ENCODE assay signal across 9 cellular contexts in genomic region chr19:33300016-33300981, GRCh38. TPM values are rescaled to one million over a fixed set of nuclear protein-coding genes. Genes with fewer than 3 reads are reported as not detected.
A peak's percentile ranks its signal among the peaks of the same experiment; 100 is the strongest.
DNase-seq lines count a peak whose midpoint lies in the region; ATAC-seq and TF ChIP-seq lines count a peak whose summit lies in the region.
"Had no signal": no experiment of that assay in that cellular context is flagged by ENCODE, and none has a peak within 500 bp of the region (broad histone marks: within the 10 kb centered on the region; RNA-seq: fewer than 3 reads in every experiment).

No MANE protein-coding gene starts in this region.

- no peak for TF ChIP-seq EP300 in tibial nerve (IDR thresholded peaks at IDR 0.05)

- H3K36me3 ChIP-seq in colonic mucosa (no peaks in the 10 kb centered on the region), mucosa of rectum (ENCODE audit: control insufficient read depth in 2 of 2, insufficient read depth in 2 of 2, low read length in 2 of 2) (peaks cover 0 to 2% of the 10 kb centered on the region in 2 donors), tibial nerve (no peaks in the 10 kb centered on the region)
- H3K36me3 ChIP-seq: WERI-Rb-1 had no signal

- intact Hi-C loops in colonic mucosa (cut with DNase I): loop anchor here (10.0 kb wide), 1 partner anchor 105 kb away; no protein-coding TSS in a partner anchor

- DNase-seq in SIG-M5 treated with dmso at 0.1 percent for 504 hours (lab: John Stamatoyannopoulos, UW; ENCODE audit: unreplicated experiment) (peak; percentile 44), SIG-M5 (lab: John Stamatoyannopoulos, UW) (no peak), colonic mucosa (no peak), tibial nerve (ENCODE audit: low spot score in 2 of 2) (no peak), NCI-H82 treated with DMSO at 0.1 percent for 48 hours (lab: John Stamatoyannopoulos, UW; ENCODE audit: unreplicated experiment) (no peak), NCI-H748 (lab: John Stamatoyannopoulos, UW; ENCODE audit: unreplicated experiment) (no peak)

- H3K9me3 ChIP-seq in colonic mucosa (no peaks in the 10 kb centered on the region), mucosa of rectum (ENCODE audit: control insufficient read depth in 2 of 2, low read length in 2 of 2) (no peaks in the 10 kb centered on the region), tibial nerve (no peaks in the 10 kb centered on the region)

- no peaks in the 10 kb centered on the region for H3K27me3 ChIP-seq in colonic mucosa
- peaks cover 0 to 3% of the 10 kb centered on the region in 2 donors for H3K27me3 ChIP-seq in mucosa of rectum (ENCODE audit: control insufficient read depth in 2 of 2, insufficient read depth in 2 of 2, low read length in 2 of 2)
- peaks cover 0 to 18% of the 10 kb centered on the region in 2 donors for H3K27me3 ChIP-seq in tibial nerve

- WGBS in tibial nerve, 2 donors: 38 to 41% methylated on average over 27 of the region's 27 CpGs

- no peak for TF ChIP-seq POLR2A in tibial nerve (IDR thresholded peaks at IDR 0.05)

- no peak for ATAC-seq in HG02938 (IDR thresholded peaks at IDR 0.05; ENCODE audit: unreplicated experiment)

- H3K9ac ChIP-seq in colonic mucosa (ENCODE audit: low read depth in 2 of 2, low read length in 2 of 2) (peak overlapping the region; percentile 77 to 83), mucosa of rectum (ENCODE audit: low read depth in 1 of 2, low read length in 2 of 2) (peak overlapping the region; percentile 72 to 79)

- H3K27ac ChIP-seq in colonic mucosa (no peak overlapping the region), mucosa of rectum (ENCODE audit: low read depth in 2 of 2, low read length in 2 of 2) (peak overlapping the region in 1 of 2 donors; percentile 34), tibial nerve (peak overlapping the region in 2 of 4 donors; percentile 33 to 36)
- H3K27ac ChIP-seq: WERI-Rb-1 had no signal

- no peaks in the 10 kb centered on the region for H3K4me1 ChIP-seq in colonic mucosa
- H3K4me1 ChIP-seq in mucosa of rectum (ENCODE audit: control insufficient read depth in 2 of 2, insufficient read depth in 2 of 2, low read length in 2 of 2): peaks cover 22 to 27% of the 10 kb centered on the region in 2 donors
- H3K4me1 ChIP-seq in tibial nerve: peaks cover 0 to 46% (median 8%) of the 10 kb centered on the region in 4 donors

- TF ChIP-seq CTCF in colonic mucosa (IDR thresholded peaks at IDR 0.05): no peak
- no peak for TF ChIP-seq CTCF in tibial nerve (IDR thresholded peaks at IDR 0.05)

- H3K4me3 ChIP-seq in colonic mucosa (peak overlapping the region; percentile 60), mucosa of rectum (ENCODE audit: low read length in 2 of 2) (peak overlapping the region; percentile 74 to 86), tibial nerve (peak overlapping the region; percentile 3 to 87 (median 56))

RNA-seq across cellular contexts. Expression of gene CEBPA, which starts 2.0 kb away (rescaled TPM):
- total RNA-seq in colonic mucosa (10 to 100 TPM; 67.1 to 76.4 TPM), tibial nerve (100 to 1,000 TPM in 1 of 4 donors, 10 to 100 TPM in 3; 33.9 to 204 (median 65.4) TPM)
